ENCODE assay signal across 7 cellular contexts in the genomic region with DNA sequence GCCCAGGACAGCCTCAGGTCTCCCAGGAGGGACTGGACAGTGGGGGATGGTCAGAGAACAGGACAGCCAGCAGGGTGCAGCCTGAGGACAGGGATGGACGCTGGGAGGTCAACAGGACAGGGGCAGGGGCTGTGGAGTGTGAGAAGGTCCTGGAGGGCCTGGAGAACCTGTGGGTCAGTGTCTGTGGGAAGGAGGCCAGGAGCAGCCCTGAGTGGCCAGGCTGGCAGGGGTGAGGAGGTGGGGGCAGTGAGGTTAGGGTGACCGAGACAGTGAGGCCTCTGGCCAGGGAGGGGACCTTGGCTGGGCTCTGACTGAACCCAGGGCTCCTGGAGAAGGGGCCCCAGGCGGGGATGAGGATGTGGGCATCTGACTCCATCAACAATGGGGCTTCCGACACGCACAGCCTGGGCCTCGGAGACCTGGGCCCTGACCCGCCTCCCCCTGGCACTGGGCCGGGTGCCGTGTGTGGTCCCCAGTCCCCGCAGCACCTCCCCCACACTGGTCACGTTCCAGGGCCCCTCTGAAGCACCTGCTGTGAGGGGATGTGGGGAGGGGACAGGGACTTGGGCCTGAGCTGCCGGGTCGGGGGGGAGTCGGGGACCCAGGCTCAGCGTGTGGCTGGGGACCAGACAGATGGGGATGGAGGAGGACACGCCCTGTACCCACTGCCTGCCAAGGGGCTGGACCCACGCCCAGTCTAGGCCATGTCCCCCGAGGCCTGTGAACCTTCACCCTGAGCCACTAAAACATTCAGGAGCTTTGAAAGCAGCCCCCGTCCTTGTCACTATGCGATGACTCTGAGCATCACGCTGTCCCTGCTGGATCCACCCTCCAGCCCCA.
DNase-seq lines count a peak whose midpoint lies in the region; ATAC-seq, FAIRE-seq and TF ChIP-seq lines count a peak whose summit lies in the region.
"Not testable (repeated sequence)": the region's sequence is repeated elsewhere in the genome, so short reads cannot be mapped to it uniquely, and the experiment has no call there.

No MANE protein-coding gene starts in this region.

- not testable (repeated sequence) for H3K36me3 ChIP-seq in OCI-LY7 (ENCODE audit: insufficient read depth, low read length); kidney (ENCODE audit: control insufficient read depth in 1 of 2, insufficient read depth in 2 of 2, low read length in 2 of 2); mucosa of descending colon (ENCODE audit: low read depth)

- TF ChIP-seq CTCF in OCI-LY7 (conservative IDR thresholded peaks at IDR 0.05; ENCODE audit: low read length); kidney (IDR thresholded peaks at IDR 0.05; ENCODE audit: borderline replicate concordance, extremely low read depth, insufficient read depth); mucosa of descending colon (IDR thresholded peaks at IDR 0.05): not testable (repeated sequence)

- not testable (repeated sequence) for BruUV-seq in OCI-LY7 (replicated peaks; lab: Mats Ljungman, UMichigan)

- H3K4me1 Mint-ChIP-seq in activated CD8-positive, alpha-beta memory T cell treated with anti-CD3 and anti-CD28 coated beads, Interleukin-2, amount 10 ng/mL, durations not matched to agents 7 days and 5 days, result not testable (repeated sequence)
- H3K4me1 Mint-ChIP-seq in stimulated activated effector memory CD8-positive, alpha-beta T cell treated with anti-CD3 and anti-CD28 coated beads, Interleukin-12 subunit alpha, Interleukin-12 subunit beta, amount 100 ng/mL, for 72 hours, result peaks cover 33% of the 10 kb centered on the region

- POLR2A ChIA-PET in OCI-LY7 (lab: Charles Lee), result not testable (repeated sequence)

- intact Hi-C loops in OCI-LY7 (cut with micrococcal nuclease; ENCODE audit: unreplicated experiment); kidney (cut with DNase I); mucosa of descending colon (cut with DNase I, micrococcal nuclease): not testable (repeated sequence)

- peaks cover 73% of the 10 kb centered on the region for H3K4me1 ChIP-seq in OCI-LY7 (ENCODE audit: insufficient read depth, low read length, poor library complexity, severe bottlenecking)
- not testable (repeated sequence) for H3K4me1 ChIP-seq in kidney (ENCODE audit: control insufficient read depth in 1 of 2, insufficient read depth in 1 of 2, low read depth in 1 of 2, low read length in 2 of 2); mucosa of descending colon (ENCODE audit: low read depth)

- H3K27ac ChIP-seq in OCI-LY7 (ENCODE audit: low read depth, low read length, poor library complexity, severe bottlenecking), result peak overlapping the region; percentile 90
- H3K27ac ChIP-seq in kidney (ENCODE audit: low read depth in 2 of 2, low read length in 2 of 2), result not testable (repeated sequence)

- not testable (repeated sequence) for H3K36me3 Mint-ChIP-seq in activated CD8-positive, alpha-beta memory T cell treated with anti-CD3 and anti-CD28 coated beads, Interleukin-2, amount 10 ng/mL, durations not matched to agents 7 days and 5 days; stimulated activated effector memory CD8-positive, alpha-beta T cell treated with anti-CD3 and anti-CD28 coated beads, Interleukin-12 subunit alpha, Interleukin-12 subunit beta, amount 100 ng/mL, for 72 hours

- peaks cover 35% of the 10 kb centered on the region; the same call in 1 of the 2 replicates for H3K79me2 ChIP-seq in OCI-LY7 (ENCODE audit: insufficient read depth, low read depth, low read length)

- H3K4me3 ChIP-seq in OCI-LY7 (ENCODE audit: low read depth, low read length, poor library complexity, severe bottlenecking); kidney (ENCODE audit: low read length in 2 of 2); mucosa of descending colon: not testable (repeated sequence)

- CTCF ChIA-PET in OCI-LY7 (lab: Charles Lee; ENCODE audit: unreplicated experiment), result interaction anchor here (0.5 kb wide), 1 partner anchor 20 kb away, joined by 13 read pairs; no protein-coding TSS in a partner anchor
- CTCF ChIA-PET in activated CD8-positive, alpha-beta memory T cell treated with anti-CD3 and anti-CD28 coated beads, Interleukin-2, amount 10 ng/mL, durations not matched to agents 7 days and 5 days (lab: Charles Lee), result not testable (repeated sequence)

- peak overlapping the region; percentile 18; the same call in 1 of the 2 replicates for H3K4me2 ChIP-seq in OCI-LY7 (ENCODE audit: low read length)

- not testable (repeated sequence) for H4K20me1 ChIP-seq in OCI-LY7 (ENCODE audit: insufficient read depth, low read length)

- not testable (repeated sequence) for H3K9me3 ChIP-seq in OCI-LY7 (ENCODE audit: low read length); kidney (ENCODE audit: control insufficient read depth in 1 of 2, low read length in 2 of 2); mucosa of descending colon

- peaks cover 19% of the 10 kb centered on the region for H3K9me3 Mint-ChIP-seq in activated CD8-positive, alpha-beta memory T cell treated with anti-CD3 and anti-CD28 coated beads, Interleukin-2, amount 10 ng/mL, durations not matched to agents 7 days and 5 days (ENCODE audit: low read depth)
- H3K9me3 Mint-ChIP-seq in stimulated activated effector memory CD8-positive, alpha-beta T cell treated with anti-CD3 and anti-CD28 coated beads, Interleukin-12 subunit alpha, Interleukin-12 subunit beta, amount 100 ng/mL, for 72 hours, result not testable (repeated sequence)

- H3K9me2 ChIP-seq in OCI-LY7 (ENCODE audit: insufficient read depth, low read length), result not testable (repeated sequence)

- ATAC-seq in GM18909 (IDR thresholded peaks at IDR 0.05; ENCODE audit: poor library complexity, unreplicated experiment) (peak; percentile 33), mucosa of descending colon (peak; percentile 49)
- ATAC-seq in activated CD8-positive, alpha-beta memory T cell treated with anti-CD3 and anti-CD28 coated beads, Interleukin-2, amount 10 ng/mL, durations not matched to agents 7 days and 5 days, result not testable (repeated sequence)
- peak; percentile 20 for ATAC-seq in stimulated activated effector memory CD8-positive, alpha-beta T cell treated with anti-CD3 and anti-CD28 coated beads, Interleukin-12 subunit alpha, Interleukin-12 subunit beta, amount 100 ng/mL, for 72 hours

- H3K27me3 Mint-ChIP-seq in activated CD8-positive, alpha-beta memory T cell treated with anti-CD3 and anti-CD28 coated beads, Interleukin-2, amount 10 ng/mL, durations not matched to agents 7 days and 5 days, result peaks cover 18% of the 10 kb centered on the region

- FAIRE-seq in kidney (lab: Jason Lieb, UNC), result not testable (repeated sequence)

- H2AFZ ChIP-seq in OCI-LY7 (ENCODE audit: low read length), result not testable (repeated sequence)

- peak; percentile 42 for DNase-seq in DMS 273 (lab: John Stamatoyannopoulos, UW; ENCODE audit: unreplicated experiment)
- DNase-seq in OCI-LY7 (ENCODE audit: low spot score); mucosa of descending colon; stimulated activated effector memory CD8-positive, alpha-beta T cell treated with anti-CD3 and anti-CD28 coated beads, Interleukin-12 subunit alpha, Interleukin-12 subunit beta, amount 100 ng/mL, for 72 hours (ENCODE audit: low spot score in 2 of 2): not testable (repeated sequence)
- peak; percentile 35 for DNase-seq in activated CD8-positive, alpha-beta memory T cell treated with anti-CD3 and anti-CD28 coated beads, Interleukin-2, amount 10 ng/mL, durations not matched to agents 7 days and 5 days
- peak; percentile 33 for DNase-seq in kidney

- not testable (repeated sequence) for H3K9ac ChIP-seq in kidney (ENCODE audit: low read length in 2 of 2)

- not testable (repeated sequence) for H3K27ac Mint-ChIP-seq in activated CD8-positive, alpha-beta memory T cell treated with anti-CD3 and anti-CD28 coated beads, Interleukin-2, amount 10 ng/mL, durations not matched to agents 7 days and 5 days; stimulated activated effector memory CD8-positive, alpha-beta T cell treated with anti-CD3 and anti-CD28 coated beads, Interleukin-12 subunit alpha, Interleukin-12 subunit beta, amount 100 ng/mL, for 72 hours

- not testable (repeated sequence) for H3K4me3 Mint-ChIP-seq in activated CD8-positive, alpha-beta memory T cell treated with anti-CD3 and anti-CD28 coated beads, Interleukin-2, amount 10 ng/mL, durations not matched to agents 7 days and 5 days; stimulated activated effector memory CD8-positive, alpha-beta T cell treated with anti-CD3 and anti-CD28 coated beads, Interleukin-12 subunit alpha, Interleukin-12 subunit beta, amount 100 ng/mL, for 72 hours
